Comparison of ENCODE assay signal across 1 cellular context in genomic region chr17:59914274-59914854, GRCh38.
TF ChIP-seq lines count a peak whose summit lies in the region.

No MANE protein-coding gene starts in this region.

TF ChIP-seq in H1, 55 proteins besides CTCF, POLR2A, EP300 and RAD21:
- no peak for TF ChIP-seq SIRT6 (IDR thresholded peaks at IDR 0.05; ENCODE audit: low read length)
- TF ChIP-seq MAFK (IDR thresholded peaks at IDR 0.05; ENCODE audit: low read depth, low read length) = no peak
- TF ChIP-seq SRF (IDR thresholded peaks at IDR 0.05; ENCODE audit: low read depth, low read length) = no peak
- no peak for TF ChIP-seq POLR2AphosphoS5 (IDR thresholded peaks at IDR 0.05; ENCODE audit: low read depth, low read length)
- TF ChIP-seq CBX5 (IDR thresholded peaks at IDR 0.05; ENCODE audit: low read depth, low read length) = no peak
- TF ChIP-seq SP1 (IDR thresholded peaks at IDR 0.05; ENCODE audit: low read depth, low read length) = no peak
- TF ChIP-seq ATF3 (IDR thresholded peaks at IDR 0.05; ENCODE audit: insufficient read depth, low read depth, low read length) = no peak
- no peak for TF ChIP-seq CEBPB (IDR thresholded peaks at IDR 0.05; ENCODE audit: low read depth, low read length)
- TF ChIP-seq ZNF274 (IDR thresholded peaks at IDR 0.05; ENCODE audit: borderline replicate concordance, extremely low read depth, low read length) = no peak
- TF ChIP-seq NANOG (IDR thresholded peaks at IDR 0.05; ENCODE audit: insufficient read depth, low read depth, low read length, poor library complexity, severe bottlenecking) = no peak
- TF ChIP-seq SAP30 (IDR thresholded peaks at IDR 0.05; ENCODE audit: insufficient read depth, insufficient replicate concordance, low read length) = no peak
- TF ChIP-seq KDM5A (IDR thresholded peaks at IDR 0.05; ENCODE audit: low read length) = no peak
- no peak for TF ChIP-seq SIX5 (IDR thresholded peaks at IDR 0.05; ENCODE audit: low read depth, low read length)
- TF ChIP-seq ASH2L (IDR thresholded peaks at IDR 0.05; ENCODE audit: low read length) = no peak
- no peak for TF ChIP-seq RXRA (IDR thresholded peaks at IDR 0.05; ENCODE audit: insufficient read depth, low read depth, low read length)
- no peak for TF ChIP-seq GABPA (IDR thresholded peaks at IDR 0.05; ENCODE audit: borderline replicate concordance, insufficient read depth, low read length)
- no peak for TF ChIP-seq SIN3A (conservative IDR thresholded peaks at IDR 0.05 in 1 of 2, IDR thresholded peaks at IDR 0.05 in 1 of 2; ENCODE audit: low read depth in 1 of 2, low read length in 2 of 2)
- no peak for TF ChIP-seq RFX5 (IDR thresholded peaks at IDR 0.05; ENCODE audit: borderline replicate concordance, low read depth, low read length)
TF ChIP-seq in H1: peak in this region for 0.
